In the genomic region with DNA sequence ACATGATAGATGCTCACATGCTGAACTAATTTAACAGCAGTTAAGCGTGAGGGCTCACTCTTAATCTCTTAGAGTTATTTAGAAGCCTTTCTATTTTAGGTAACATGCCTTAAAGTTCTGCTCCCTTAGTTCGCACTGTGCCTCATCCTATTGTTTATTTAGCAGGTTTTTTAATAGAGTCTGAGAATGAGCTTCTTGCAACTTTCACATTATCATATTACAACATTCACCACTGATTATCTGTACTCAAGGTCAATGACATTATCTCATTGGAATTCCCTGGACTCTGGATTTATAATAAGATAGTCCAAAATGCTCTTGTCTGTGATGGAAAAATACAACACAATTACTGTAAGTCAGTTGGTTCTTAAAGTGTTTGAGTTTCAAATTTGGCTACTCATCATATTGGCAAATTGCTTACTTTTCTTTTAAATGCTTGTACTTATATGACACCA, we compare ENCODE assay signal across 11 cellular contexts.
DNase-seq lines count a peak whose midpoint lies in the region; FAIRE-seq and TF ChIP-seq lines count a peak whose summit lies in the region.
"Had no signal": no experiment of that assay in that cellular context is flagged by ENCODE, and none has a peak within 500 bp of the region (broad histone marks: within the 10 kb centered on the region; RNA-seq: fewer than 3 reads in every experiment).

No MANE protein-coding gene starts in this region.

- no peak for FAIRE-seq in endothelial cell of umbilical vein (lab: Jason Lieb, UNC)

- whole genome bisulfite sequencing in neuronal stem cell (ENCODE audit: extremely low coverage in 2 of 2, insufficient read length in 2 of 2, insufficient replicate concordance in 1 of 2), 2 donors: no CpG with 5 or more reads among the region's 2 CpGs

- H3K79me2 ChIP-seq in MM.1S (ENCODE audit: low read length) (no peaks in the 10 kb centered on the region), endothelial cell of umbilical vein (ENCODE audit: control insufficient read depth, insufficient read depth, low read length) (no peaks in the 10 kb centered on the region)

- BruUV-seq in A673 (replicated peaks; lab: Mats Ljungman, UMichigan) (no TSS peak), endothelial cell of umbilical vein (replicated peaks; lab: Mats Ljungman, UMichigan) (no TSS peak), Calu3 (replicated peaks; lab: Mats Ljungman, UMichigan) (no TSS peak)

- H3F3A ChIP-seq in MM.1S (ENCODE audit: insufficient read depth, low read length): peaks cover 16% of the 10 kb centered on the region

- H3K23ac ChIP-seq in neuronal stem cell (ENCODE audit: low read depth, low read length, poor library complexity): no peak overlapping the region

- no peaks in the 10 kb centered on the region for H3K9me2 ChIP-seq in MM.1S (replicated peaks; ENCODE audit: insufficient read depth, low read length)

- DNase-seq in A673 (ENCODE audit: low spot score) (peak; percentile 78), MM.1S (peak; percentile 58), endothelial cell of umbilical vein (ENCODE audit: low read depth, low spot score) (peak; percentile 58), mesothelial cell of epicardium (ENCODE audit: low spot score in 2 of 2, unreplicated experiment in 2 of 2) (no peak), anterior cingulate cortex (lab: John Stamatoyannopoulos, UW) (no peak), amygdala (lab: John Stamatoyannopoulos, UW) (no peak), Calu3 (no peak), neuronal stem cell (ENCODE audit: low spot score) (no peak)
- DNase-seq: activated T-cell treated with anti-CD3 and anti-CD28 coated beads, Interleukin-2, amount 50 U/mL, for 4 hours; CD4-positive, alpha-beta memory T cell had no signal

- dilution Hi-C loops in endothelial cell of umbilical vein (cut with MboI; ENCODE audit: extremely low pct_ligation_motif_present, low sequenced_read_pairs): no loop called here

- H3K79me1 ChIP-seq in neuronal stem cell (ENCODE audit: low read depth, low read length): no peaks in the 10 kb centered on the region

- H2BK12ac ChIP-seq in neuronal stem cell (ENCODE audit: low read length): no peak overlapping the region

- H3K27me3 ChIP-seq in A673 (replicated peaks; ENCODE audit: insufficient read depth, low read depth, low read length, poor library complexity) (no peaks in the 10 kb centered on the region), MM.1S (replicated peaks; ENCODE audit: insufficient read depth, low read length) (no peaks in the 10 kb centered on the region), endothelial cell of umbilical vein (ENCODE audit: control insufficient read depth in 2 of 2, insufficient read depth in 2 of 2, low read length in 2 of 2) (no peaks in the 10 kb centered on the region), neuronal stem cell (ENCODE audit: control insufficient read depth in 3 of 3, insufficient read depth in 3 of 3, low read depth in 1 of 3, low read length in 3 of 3) (no peaks in the 10 kb centered on the region)

- H3K4me3 Mint-ChIP-seq in mesothelial cell of epicardium (peak overlapping the region; percentile 25), Calu3 (ENCODE audit: low read depth, unreplicated experiment) (no peak overlapping the region)
- H3K4me3 Mint-ChIP-seq: activated T-cell treated with anti-CD3 and anti-CD28 coated beads, Interleukin-2, amount 50 U/mL, for 4 hours; CD4-positive, alpha-beta memory T cell had no signal

- TF ChIP-seq CTCF in A673 (conservative IDR thresholded peaks at IDR 0.05; ENCODE audit: low read depth, low read length) (no peak), MM.1S (IDR thresholded peaks at IDR 0.05; ENCODE audit: low read length) (no peak), endothelial cell of umbilical vein (IDR thresholded peaks at IDR 0.05; ENCODE audit: extremely low read depth in 1 of 2, insufficient read depth in 1 of 2, low read depth in 1 of 2, low read length in 2 of 2) (no peak), mesothelial cell of epicardium (IDR thresholded peaks at IDR 0.05; ENCODE audit: unreplicated experiment) (no peak), Calu3 (IDR thresholded peaks at IDR 0.05; ENCODE audit: unreplicated experiment) (no peak)

- POLR2A ChIA-PET in A673 (lab: Charles Lee; ENCODE audit: low non-redundant PET) (no interaction called here), endothelial cell of umbilical vein (lab: Charles Lee) (interaction anchor here (1.5 kb wide), 1 partner anchor 188 kb away, joined by 3 read pairs; no protein-coding TSS in a partner anchor)

- no peaks in the 10 kb centered on the region for H3K27me3 Mint-ChIP-seq in mesothelial cell of epicardium (ENCODE audit: low read depth)
- no peaks in the 10 kb centered on the region for H3K27me3 Mint-ChIP-seq in Calu3 (ENCODE audit: unreplicated experiment)
- H3K27me3 Mint-ChIP-seq: CD4-positive, alpha-beta memory T cell had no signal

- CTCF ChIA-PET in A673 (lab: Charles Lee): no interaction called here
- CTCF ChIA-PET in endothelial cell of umbilical vein (lab: Charles Lee): interaction anchor here (0.8 to 2.1 kb wide), 5 partner anchors 19 to 465 kb away, joined by 3 to 5 read pairs (median 4); no protein-coding TSS in a partner anchor
- CTCF ChIA-PET in Calu3 (lab: Charles Lee): no interaction called here

- no peak overlapping the region for H4K8ac ChIP-seq in neuronal stem cell (ENCODE audit: low read depth, low read length)

- H2AFZ ChIP-seq in MM.1S (ENCODE audit: low read length): peak overlapping the region; percentile 35; the same call in 1 of the 2 replicates
- H2AFZ ChIP-seq in endothelial cell of umbilical vein (ENCODE audit: low read depth, low read length): no peak overlapping the region
- no peak overlapping the region for H2AFZ ChIP-seq in neuronal stem cell (ENCODE audit: low read length)

- H2AK5ac ChIP-seq in neuronal stem cell (ENCODE audit: low read depth, low read length): no peak overlapping the region

- H2BK120ac ChIP-seq in neuronal stem cell (ENCODE audit: low read depth, low read length): no peak overlapping the region

- peak overlapping the region; percentile 83 for H3K27ac ChIP-seq in A673 (ENCODE audit: low read depth, low read length, poor library complexity, severe bottlenecking)
- H3K27ac ChIP-seq in MM.1S (ENCODE audit: low read length): peak overlapping the region; percentile 73
- H3K27ac ChIP-seq in endothelial cell of umbilical vein (ENCODE audit: insufficient read depth, low read depth, low read length): no peak overlapping the region
- no peak overlapping the region for H3K27ac ChIP-seq in neuronal stem cell (replicated peaks; ENCODE audit: low read length)
- H3K27ac ChIP-seq: HL-60 had no signal

- H3K9me3 Mint-ChIP-seq in mesothelial cell of epicardium: peaks cover 4% of the 10 kb centered on the region
- no peaks in the 10 kb centered on the region for H3K9me3 Mint-ChIP-seq in Calu3 (ENCODE audit: low read depth, unreplicated experiment)
- H3K9me3 Mint-ChIP-seq: activated T-cell treated with anti-CD3 and anti-CD28 coated beads, Interleukin-2, amount 50 U/mL, for 4 hours had no signal

- no peak overlapping the region for H3K18ac ChIP-seq in neuronal stem cell (ENCODE audit: low read length)

- H3K4me1 ChIP-seq in A673 (ENCODE audit: insufficient read depth, low read length, poor library complexity, severe bottlenecking): peaks cover 78% of the 10 kb centered on the region
- peaks cover 43% of the 10 kb centered on the region for H3K4me1 ChIP-seq in MM.1S (ENCODE audit: low read length)
- peaks cover 22% of the 10 kb centered on the region for H3K4me1 ChIP-seq in endothelial cell of umbilical vein (ENCODE audit: control insufficient read depth, extremely low read depth, insufficient read depth, low read length)
- peaks cover 2 to 6% of the 10 kb centered on the region in 2 donors for H3K4me1 ChIP-seq in neuronal stem cell (ENCODE audit: control insufficient read depth in 2 of 2, insufficient read depth in 1 of 2, low read depth in 1 of 2, low read length in 2 of 2)

- H4K20me1 ChIP-seq in MM.1S (ENCODE audit: insufficient read depth, low read length) (no peaks in the 10 kb centered on the region), endothelial cell of umbilical vein (replicated peaks; ENCODE audit: control insufficient read depth, extremely low read depth, insufficient read depth, low read length) (no peaks in the 10 kb centered on the region)

- no peaks in the 10 kb centered on the region for H3K36me3 Mint-ChIP-seq in mesothelial cell of epicardium
- H3K36me3 Mint-ChIP-seq in Calu3 (ENCODE audit: insufficient read depth, unreplicated experiment): no peaks in the 10 kb centered on the region
- H3K36me3 Mint-ChIP-seq: CD4-positive, alpha-beta memory T cell had no signal

- H3K9me1 ChIP-seq in endothelial cell of umbilical vein (replicated peaks; ENCODE audit: control insufficient read depth, extremely low read depth, insufficient read depth, low read length): no peaks in the 10 kb centered on the region

- no peak overlapping the region for H4K91ac ChIP-seq in neuronal stem cell (ENCODE audit: low read depth, low read length, poor library complexity)

- peak overlapping the region; percentile 70 for H3K4me2 ChIP-seq in MM.1S (ENCODE audit: low read depth, low read length)
- H3K4me2 ChIP-seq in endothelial cell of umbilical vein (ENCODE audit: insufficient read depth, low read length): no peak overlapping the region
- H3K4me2 ChIP-seq in neuronal stem cell (ENCODE audit: insufficient read depth, low read length, poor library complexity, severe bottlenecking): no peak overlapping the region

- H3K36me3 ChIP-seq in A673 (ENCODE audit: insufficient read depth, low read length, poor library complexity, severe bottlenecking) (no peaks in the 10 kb centered on the region), MM.1S (replicated peaks; ENCODE audit: insufficient read depth, low read length) (no peaks in the 10 kb centered on the region), endothelial cell of umbilical vein (ENCODE audit: control insufficient read depth in 2 of 2, extremely low read depth in 1 of 2, insufficient read depth in 2 of 2, low read length in 2 of 2) (no peaks in the 10 kb centered on the region), neuronal stem cell (replicated peaks in 1 of 2; ENCODE audit: control insufficient read depth in 2 of 2, insufficient read depth in 2 of 2, low read length in 2 of 2) (no peaks in the 10 kb centered on the region)

- H3K4me3 ChIP-seq in A673 (ENCODE audit: low read depth, low read length, poor library complexity, severe bottlenecking) (no peak overlapping the region), MM.1S (ENCODE audit: low read length) (peak overlapping the region; percentile 26; the same call in 1 of the 2 replicates), endothelial cell of umbilical vein (replicated peaks in 1 of 3; ENCODE audit: insufficient read depth in 1 of 3, low read depth in 1 of 3, low read length in 3 of 3) (no peak overlapping the region), neuronal stem cell (ENCODE audit: low read length in 2 of 2) (no peak overlapping the region)

- intact Hi-C loops in A673 (cut with micrococcal nuclease; ENCODE audit: unreplicated experiment): loop anchor here (5.0 kb wide), 1 partner anchor 169 kb away; no protein-coding TSS in a partner anchor
- intact Hi-C loops in endothelial cell of umbilical vein (cut with micrococcal nuclease): no loop called here
- intact Hi-C loops in Calu3 (cut with micrococcal nuclease; ENCODE audit: unreplicated experiment): no loop called here

- H3K14ac ChIP-seq in neuronal stem cell (ENCODE audit: low read length): no peak overlapping the region

- H3K4ac ChIP-seq in neuronal stem cell (ENCODE audit: low read length): no peak overlapping the region

- no peak overlapping the region for H2BK5ac ChIP-seq in neuronal stem cell (ENCODE audit: low read length)

- H2BK15ac ChIP-seq in neuronal stem cell (ENCODE audit: low read length): no peak overlapping the region

- peak overlapping the region; percentile 97 for H3K27ac Mint-ChIP-seq in mesothelial cell of epicardium
- no peak overlapping the region for H3K27ac Mint-ChIP-seq in Calu3 (ENCODE audit: unreplicated experiment)
- H3K27ac Mint-ChIP-seq: CD4-positive, alpha-beta memory T cell had no signal

- H3K9me3 ChIP-seq in A673 (ENCODE audit: low read depth, low read length, poor library complexity, severe bottlenecking) (no peaks in the 10 kb centered on the region), MM.1S (replicated peaks; ENCODE audit: insufficient read depth, low read length) (no peaks in the 10 kb centered on the region), endothelial cell of umbilical vein (replicated peaks; ENCODE audit: control insufficient read depth, insufficient read depth, low read length) (no peaks in the 10 kb centered on the region), neuronal stem cell (replicated peaks in 1 of 2; ENCODE audit: control insufficient read depth in 2 of 2, insufficient read depth in 1 of 2, low read depth in 1 of 2, low read length in 2 of 2) (no peaks in the 10 kb centered on the region)

- TF ChIP-seq POLR2A in endothelial cell of umbilical vein (IDR thresholded peaks at IDR 0.05; ENCODE audit: low read depth, low read length): no peak

- H3K9ac ChIP-seq in MM.1S (ENCODE audit: low read length) (peak overlapping the region; percentile 46), endothelial cell of umbilical vein (replicated peaks; ENCODE audit: extremely low read depth, insufficient read depth, low read length) (no peak overlapping the region), neuronal stem cell (ENCODE audit: low read depth, low read length, poor library complexity) (no peak overlapping the region)

- H3K4me1 Mint-ChIP-seq in mesothelial cell of epicardium (peaks cover 60% of the 10 kb centered on the region), Calu3 (ENCODE audit: low read depth, unreplicated experiment) (peaks cover 22% of the 10 kb centered on the region)

Comparison
In these comparisons a context has a peak if more than half of its experiments do, and no peak if none do; other contexts are left out.
1. DNase-seq: peak in A673 (single experiment), MM.1S (single experiment) and endothelial cell of umbilical vein (single experiment); none in mesothelial cell of epicardium (0 of 2), anterior cingulate cortex (0 of 58), amygdala (0 of 56), Calu3 (single experiment) and neuronal stem cell (single experiment).
2. H3K27ac ChIP-seq: peak in A673 (single experiment) and MM.1S (single experiment); none in endothelial cell of umbilical vein (single experiment) and neuronal stem cell (single experiment).